In the genomic region with DNA sequence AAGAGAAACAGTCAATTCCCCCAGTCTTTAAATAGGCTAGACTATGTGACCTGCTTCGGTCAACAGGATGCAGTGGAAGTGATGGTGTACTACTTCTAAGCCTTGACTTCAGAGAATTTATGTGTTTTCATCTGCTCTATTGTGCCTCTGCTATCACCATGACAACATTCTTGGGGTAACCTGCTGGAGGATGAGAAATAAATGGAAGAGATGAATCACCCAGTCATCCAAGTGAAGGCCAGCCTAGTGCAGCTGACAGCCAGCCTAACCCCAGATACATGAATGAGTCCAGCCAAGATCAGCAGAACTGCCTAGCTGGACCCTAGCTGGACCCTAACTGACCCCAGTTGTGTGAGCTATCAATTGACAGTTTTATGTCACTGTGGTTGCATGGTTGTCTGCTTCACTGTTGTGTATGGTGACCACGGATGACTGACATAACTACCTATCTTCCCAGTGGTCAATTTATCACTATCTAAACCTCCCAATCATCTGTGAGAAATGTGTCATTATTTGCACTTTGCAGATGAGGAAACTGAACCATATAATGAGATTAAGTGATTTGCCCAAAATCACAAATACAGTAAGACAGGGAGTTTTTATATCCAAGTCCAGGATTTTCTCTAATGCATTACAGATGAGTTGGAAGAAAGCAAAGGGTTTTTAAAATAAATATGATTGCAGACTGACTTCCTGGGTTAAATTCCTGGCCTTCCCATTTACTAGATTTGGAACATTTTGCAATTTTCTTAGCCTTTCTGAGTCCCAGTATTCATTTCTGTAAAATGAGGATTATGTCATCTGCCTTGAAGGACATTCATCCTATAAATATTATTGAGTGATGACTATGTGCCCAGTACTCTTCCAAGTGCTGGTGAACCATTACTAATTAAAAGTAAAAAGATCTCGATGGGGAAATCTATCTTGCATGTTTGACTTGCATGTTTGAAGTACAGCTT, we compare ENCODE assay signal across 11 cellular contexts.
A peak's percentile ranks its signal among the peaks of the same experiment; 100 is the strongest.
DNase-seq lines count a peak whose midpoint lies in the region; ATAC-seq and TF ChIP-seq lines count a peak whose summit lies in the region.
"Had no signal": no experiment of that assay in that cellular context is flagged by ENCODE, and none has a peak within 500 bp of the region (broad histone marks: within the 10 kb centered on the region; RNA-seq: fewer than 3 reads in every experiment).

No MANE protein-coding gene starts in this region.

- intact Hi-C loops in activated CD8-positive, alpha-beta T cell treated with anti-CD3 and anti-CD28 coated beads for 36 hours (cut with micrococcal nuclease) = no loop called here
- intact Hi-C loops in adrenal gland (cut with DNase I) = no loop called here
- intact Hi-C loops in heart right ventricle (cut with DNase I) = loop anchor here in 4 of 10 donors (1.0 to 10.0 kb wide), 4 partner anchors 78 to 132 kb away; a partner anchor contains a TSS
- intact Hi-C loops in activated CD4-positive, alpha-beta T cell treated with anti-CD3 and anti-CD28 coated beads, Interleukin-2, amount 10 ng/mL, durations not matched to agents 24 days and 14 days (cut with micrococcal nuclease) = no loop called here

- no peak for DNase-seq in activated CD8-positive, alpha-beta T cell treated with anti-CD3 and anti-CD28 coated beads for 36 hours
- DNase-seq in activated CD8-positive, alpha-beta T cell treated with anti-CD3 and anti-CD28 coated beads, Interleukin-2, amount 10 ng/mL, durations not matched to agents 7 days and 5 days = no peak
- DNase-seq in adrenal gland = peak in 5 of 7 donors; percentile 4 to 29 (median 19)
- peak in 1 of 2 donors; percentile 12 for DNase-seq in heart right ventricle
- no peak for DNase-seq in thoracic aorta (ENCODE audit: low spot score)
- no peak for DNase-seq in activated CD4-positive, alpha-beta T cell treated with anti-CD3 and anti-CD28 coated beads, Interleukin-2, amount 10 ng/mL, durations not matched to agents 24 days and 14 days
- DNase-seq in GM10248 (ENCODE audit: extremely low spot score) = no peak
- DNase-seq: cerebellar nuclear complex, NCI-H526 had no signal

- TF ChIP-seq CTCF in activated CD8-positive, alpha-beta T cell treated with anti-CD3 and anti-CD28 coated beads for 36 hours (IDR thresholded peaks at IDR 0.05) = no peak
- TF ChIP-seq CTCF in adrenal gland (IDR thresholded peaks at IDR 0.05) (no peak), heart right ventricle (IDR thresholded peaks at IDR 0.05) (no peak), thoracic aorta (IDR thresholded peaks at IDR 0.05) (no peak), GM10248 (IDR thresholded peaks at IDR 0.05; ENCODE audit: control extremely low read depth, extremely low read depth, low read depth, missing control alignments) (no peak)

- 36 to 48% (median 45%) methylated on average over 3 of the region's 3 CpGs for WGBS in adrenal gland, 4 donors
- whole genome bisulfite sequencing in heart right ventricle, 2 donors = 60 to 61% methylated on average over 3 of the region's 3 CpGs

- no peaks in the 10 kb centered on the region for H3K9me3 Mint-ChIP-seq in activated CD8-positive, alpha-beta T cell treated with anti-CD3 and anti-CD28 coated beads for 36 hours
- H3K9me3 Mint-ChIP-seq in activated CD8-positive, alpha-beta T cell treated with anti-CD3 and anti-CD28 coated beads, Interleukin-2, amount 10 ng/mL, durations not matched to agents 7 days and 5 days (ENCODE audit: insufficient read depth) = peaks cover 6% of the 10 kb centered on the region
- H3K9me3 Mint-ChIP-seq in activated CD4-positive, alpha-beta T cell treated with anti-CD3 and anti-CD28 coated beads, Interleukin-2, amount 10 ng/mL, durations not matched to agents 24 days and 14 days = no peaks in the 10 kb centered on the region

- H3K27me3 Mint-ChIP-seq in activated CD8-positive, alpha-beta T cell treated with anti-CD3 and anti-CD28 coated beads for 36 hours = no peaks in the 10 kb centered on the region
- H3K27me3 Mint-ChIP-seq in activated CD8-positive, alpha-beta T cell treated with anti-CD3 and anti-CD28 coated beads, Interleukin-2, amount 10 ng/mL, durations not matched to agents 7 days and 5 days (ENCODE audit: low read depth) = no peaks in the 10 kb centered on the region
- H3K27me3 Mint-ChIP-seq in activated CD4-positive, alpha-beta T cell treated with anti-CD3 and anti-CD28 coated beads, Interleukin-2, amount 10 ng/mL, durations not matched to agents 24 days and 14 days = no peaks in the 10 kb centered on the region

- no peak overlapping the region for H3K4me3 ChIP-seq in adrenal gland
- no peak overlapping the region for H3K4me3 ChIP-seq in heart right ventricle
- H3K4me3 ChIP-seq in thoracic aorta = no peak overlapping the region

- no peak overlapping the region for H3K4me3 Mint-ChIP-seq in activated CD8-positive, alpha-beta T cell treated with anti-CD3 and anti-CD28 coated beads for 36 hours
- H3K4me3 Mint-ChIP-seq in activated CD8-positive, alpha-beta T cell treated with anti-CD3 and anti-CD28 coated beads, Interleukin-2, amount 10 ng/mL, durations not matched to agents 7 days and 5 days = no peak overlapping the region
- no peak overlapping the region for H3K4me3 Mint-ChIP-seq in activated CD4-positive, alpha-beta T cell treated with anti-CD3 and anti-CD28 coated beads, Interleukin-2, amount 10 ng/mL, durations not matched to agents 24 days and 14 days

- no peaks in the 10 kb centered on the region for H3K4me1 Mint-ChIP-seq in activated CD8-positive, alpha-beta T cell treated with anti-CD3 and anti-CD28 coated beads for 36 hours (ENCODE audit: low read depth)
- H3K4me1 Mint-ChIP-seq in activated CD8-positive, alpha-beta T cell treated with anti-CD3 and anti-CD28 coated beads, Interleukin-2, amount 10 ng/mL, durations not matched to agents 7 days and 5 days (ENCODE audit: low read depth) = no peaks in the 10 kb centered on the region
- H3K4me1 Mint-ChIP-seq in activated CD4-positive, alpha-beta T cell treated with anti-CD3 and anti-CD28 coated beads, Interleukin-2, amount 10 ng/mL, durations not matched to agents 24 days and 14 days = no peaks in the 10 kb centered on the region

- POLR2A ChIA-PET in activated CD8-positive, alpha-beta T cell treated with anti-CD3 and anti-CD28 coated beads for 36 hours (lab: Charles Lee) = no interaction called here
- POLR2A ChIA-PET in activated CD8-positive, alpha-beta T cell treated with anti-CD3 and anti-CD28 coated beads, Interleukin-2, amount 10 ng/mL, durations not matched to agents 7 days and 5 days (lab: Charles Lee) = no interaction called here
- POLR2A ChIA-PET in GM10248 (lab: Yijun Ruan, JAX) = no interaction called here

- no peak overlapping the region for H3K27ac Mint-ChIP-seq in activated CD8-positive, alpha-beta T cell treated with anti-CD3 and anti-CD28 coated beads for 36 hours
- no peak overlapping the region for H3K27ac Mint-ChIP-seq in activated CD8-positive, alpha-beta T cell treated with anti-CD3 and anti-CD28 coated beads, Interleukin-2, amount 10 ng/mL, durations not matched to agents 7 days and 5 days
- no peak overlapping the region for H3K27ac Mint-ChIP-seq in activated CD4-positive, alpha-beta T cell treated with anti-CD3 and anti-CD28 coated beads, Interleukin-2, amount 10 ng/mL, durations not matched to agents 24 days and 14 days

- H3K36me3 ChIP-seq in adrenal gland (replicated peaks in 1 of 2) (no peaks in the 10 kb centered on the region), heart right ventricle (no peaks in the 10 kb centered on the region), thoracic aorta (no peaks in the 10 kb centered on the region)

- TF ChIP-seq POLR2A in adrenal gland (IDR thresholded peaks at IDR 0.05) = no peak

- H3K4me1 ChIP-seq in adrenal gland (replicated peaks in 1 of 2) = peaks cover 6 to 16% of the 10 kb centered on the region in 2 donors
- peaks cover 0 to 30% (median 8%) of the 10 kb centered on the region in 9 donors for H3K4me1 ChIP-seq in heart right ventricle
- peaks cover 0 to 13% of the 10 kb centered on the region in 2 donors for H3K4me1 ChIP-seq in thoracic aorta (ENCODE audit: control insufficient read depth in 1 of 2, low read depth in 2 of 2)

- no peaks in the 10 kb centered on the region for H3K9me3 ChIP-seq in adrenal gland (replicated peaks in 1 of 3)
- peaks cover 0 to 5% (median 0%) of the 10 kb centered on the region in 11 donors for H3K9me3 ChIP-seq in heart right ventricle
- H3K9me3 ChIP-seq in thoracic aorta = no peaks in the 10 kb centered on the region

- peak overlapping the region in 1 of 5 donors; percentile 23 for H3K27ac ChIP-seq in adrenal gland
- H3K27ac ChIP-seq in heart right ventricle = peak overlapping the region in 8 of 10 donors; percentile 4 to 71 (median 50)
- H3K27ac ChIP-seq in thoracic aorta = peak overlapping the region in 1 of 2 donors; percentile 16
- H3K27ac ChIP-seq: KMS-11 had no signal

- H3K36me3 Mint-ChIP-seq in activated CD8-positive, alpha-beta T cell treated with anti-CD3 and anti-CD28 coated beads for 36 hours (ENCODE audit: low read depth) = no peaks in the 10 kb centered on the region
- no peaks in the 10 kb centered on the region for H3K36me3 Mint-ChIP-seq in activated CD8-positive, alpha-beta T cell treated with anti-CD3 and anti-CD28 coated beads, Interleukin-2, amount 10 ng/mL, durations not matched to agents 7 days and 5 days (ENCODE audit: low read depth)
- H3K36me3 Mint-ChIP-seq in activated CD4-positive, alpha-beta T cell treated with anti-CD3 and anti-CD28 coated beads, Interleukin-2, amount 10 ng/mL, durations not matched to agents 24 days and 14 days (ENCODE audit: low read depth) = no peaks in the 10 kb centered on the region

- ATAC-seq in activated CD8-positive, alpha-beta T cell treated with anti-CD3 and anti-CD28 coated beads for 36 hours = peak; percentile 37
- no peak for ATAC-seq in activated CD8-positive, alpha-beta T cell treated with anti-CD3 and anti-CD28 coated beads, Interleukin-2, amount 10 ng/mL, durations not matched to agents 7 days and 5 days
- ATAC-seq in heart right ventricle (peak in 7 of 8 donors; percentile 15 to 65 (median 46)), thoracic aorta (ENCODE audit: insufficient number of reproducible peaks, low FRiP score, low read depth) (peak; percentile 46), GM21423 (IDR thresholded peaks at IDR 0.05; ENCODE audit: unreplicated experiment) (no peak)

- no peaks in the 10 kb centered on the region for H3K27me3 ChIP-seq in adrenal gland
- H3K27me3 ChIP-seq in heart right ventricle = no peaks in the 10 kb centered on the region
- H3K27me3 ChIP-seq in thoracic aorta (replicated peaks; ENCODE audit: insufficient read depth) = no peaks in the 10 kb centered on the region

- CTCF ChIA-PET in activated CD8-positive, alpha-beta T cell treated with anti-CD3 and anti-CD28 coated beads for 36 hours (lab: Charles Lee) = no interaction called here
- CTCF ChIA-PET in activated CD8-positive, alpha-beta T cell treated with anti-CD3 and anti-CD28 coated beads, Interleukin-2, amount 10 ng/mL, durations not matched to agents 7 days and 5 days (lab: Charles Lee) = no interaction called here
- CTCF ChIA-PET in GM10248 (lab: Yijun Ruan, JAX) = no interaction called here

Comparison
In these comparisons a context has a peak if more than half of its experiments do, and no peak if none do; other contexts are left out.
1. ATAC-seq: peak in activated CD8-positive, alpha-beta T cell treated with anti-CD3 and anti-CD28 coated beads for 36 hours (single experiment), heart right ventricle (7 of 8) and thoracic aorta (single experiment); none in activated CD8-positive, alpha-beta T cell treated with anti-CD3 and anti-CD28 coated beads, Interleukin-2, amount 10 ng/mL, durations not matched to agents 7 days and 5 days (single experiment) and GM21423 (single experiment).
2. DNase-seq: peak in adrenal gland (5 of 7); none in activated CD8-positive, alpha-beta T cell treated with anti-CD3 and anti-CD28 coated beads for 36 hours (single experiment), activated CD8-positive, alpha-beta T cell treated with anti-CD3 and anti-CD28 coated beads, Interleukin-2, amount 10 ng/mL, durations not matched to agents 7 days and 5 days (single experiment), thoracic aorta (single experiment), activated CD4-positive, alpha-beta T cell treated with anti-CD3 and anti-CD28 coated beads, Interleukin-2, amount 10 ng/mL, durations not matched to agents 24 days and 14 days (single experiment) and GM10248 (single experiment).